In the genomic region with DNA sequence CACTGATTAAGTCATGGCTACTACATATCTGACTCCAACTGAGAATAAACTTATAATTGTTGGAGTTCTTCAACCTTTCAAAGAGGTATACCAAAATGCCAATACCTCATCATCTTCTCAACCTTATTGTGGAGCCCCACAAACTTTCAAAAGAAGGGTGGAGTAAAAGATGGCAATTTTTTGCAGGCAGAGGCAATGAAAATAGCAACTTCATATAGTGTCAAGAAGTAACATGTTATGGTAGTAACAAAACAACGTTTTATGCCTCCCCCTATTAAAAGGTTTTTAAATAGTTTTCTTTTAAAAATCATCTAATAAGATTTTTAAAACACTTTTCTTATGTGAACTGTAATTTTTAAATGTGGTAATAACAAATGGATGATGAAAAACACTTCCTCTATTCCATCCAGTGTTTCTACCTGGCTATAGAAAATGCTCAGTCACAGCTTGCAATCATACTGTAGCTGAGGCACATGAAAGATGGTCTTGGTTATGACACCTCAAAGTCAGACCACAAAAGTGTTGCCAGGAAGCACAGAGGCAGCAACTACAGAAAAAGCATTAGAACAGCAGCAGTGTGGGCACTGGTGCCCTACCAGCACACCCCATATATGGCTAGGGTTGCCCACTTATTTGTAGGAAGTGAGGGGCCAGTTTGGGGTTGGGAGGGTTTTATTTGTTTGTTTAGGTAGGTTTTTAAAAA, we compare ENCODE assay signal across 9 cellular contexts. TPM values are rescaled to one million over a fixed set of nuclear protein-coding genes. Genes with fewer than 3 reads are reported as not detected.
A peak's percentile ranks its signal among the peaks of the same experiment; 100 is the strongest.
DNase-seq lines count a peak whose midpoint lies in the region; ATAC-seq, FAIRE-seq and TF ChIP-seq lines count a peak whose summit lies in the region.
"Had no signal": no experiment of that assay in that cellular context is flagged by ENCODE, and none has a peak within 500 bp of the region (broad histone marks: within the 10 kb centered on the region; RNA-seq: fewer than 3 reads in every experiment).

No MANE protein-coding gene starts in this region.

- H3K27ac ChIP-seq in gastrocnemius medialis, result no peak overlapping the region
- H3K27ac ChIP-seq: parathyroid adenoma had no signal

- H3K9me3 ChIP-seq in gastrocnemius medialis, result no peaks in the 10 kb centered on the region

- H3K4me3 ChIP-seq in gastrocnemius medialis, result no peak overlapping the region

- no peaks in the 10 kb centered on the region for H3K36me3 ChIP-seq in gastrocnemius medialis

- peaks cover 2% of the 10 kb centered on the region for H3K36me3 Mint-ChIP-seq in activated naive CD8-positive, alpha-beta T cell treated with anti-CD3 and anti-CD28 coated beads, Interleukin-2, amount 50 U/mL, for 24 hours (ENCODE audit: low read depth)
- H3K36me3 Mint-ChIP-seq in stimulated activated effector memory CD8-positive, alpha-beta T cell treated with anti-CD3 and anti-CD28 coated beads, Interleukin-12 subunit alpha, Interleukin-12 subunit beta, amount 100 ng/mL, for 72 hours, result no peaks in the 10 kb centered on the region

- TF ChIP-seq POLR2A in gastrocnemius medialis (IDR thresholded peaks at IDR 0.05), result no peak

- no peaks in the 10 kb centered on the region for H3K9me3 Mint-ChIP-seq in activated naive CD8-positive, alpha-beta T cell treated with anti-CD3 and anti-CD28 coated beads, Interleukin-2, amount 50 U/mL, for 24 hours
- H3K9me3 Mint-ChIP-seq in stimulated activated effector memory CD8-positive, alpha-beta T cell treated with anti-CD3 and anti-CD28 coated beads, Interleukin-12 subunit alpha, Interleukin-12 subunit beta, amount 100 ng/mL, for 72 hours, result no peaks in the 10 kb centered on the region

- ATAC-seq in GM18867 (IDR thresholded peaks at IDR 0.05; ENCODE audit: unreplicated experiment) (peak; percentile 99), HG02610 (IDR thresholded peaks at IDR 0.05; ENCODE audit: unreplicated experiment) (peak; percentile 99), gastrocnemius medialis (no peak)
- ATAC-seq in activated naive CD8-positive, alpha-beta T cell treated with anti-CD3 and anti-CD28 coated beads, Interleukin-2, amount 50 U/mL, for 24 hours, result peak; percentile 99
- peak; percentile 100 for ATAC-seq in stimulated activated effector memory CD8-positive, alpha-beta T cell treated with anti-CD3 and anti-CD28 coated beads, Interleukin-12 subunit alpha, Interleukin-12 subunit beta, amount 100 ng/mL, for 72 hours

- TF ChIP-seq CTCF in gastrocnemius medialis (IDR thresholded peaks at IDR 0.05 in 4 of 5, conservative IDR thresholded peaks at IDR 0.05 in 1 of 5), result no peak

- DNase-seq in NOMO-1 (lab: John Stamatoyannopoulos, UW; ENCODE audit: unreplicated experiment in 2 of 2) (peak; percentile 58 to 86), retina (no peak), gastrocnemius medialis (no peak), frontal cortex (ENCODE audit: low spot score in 2 of 2) (no peak)
- DNase-seq in activated naive CD8-positive, alpha-beta T cell treated with anti-CD3 and anti-CD28 coated beads, Interleukin-2, amount 50 U/mL, for 24 hours, result peak; percentile 39
- DNase-seq in stimulated activated effector memory CD8-positive, alpha-beta T cell treated with anti-CD3 and anti-CD28 coated beads, Interleukin-12 subunit alpha, Interleukin-12 subunit beta, amount 100 ng/mL, for 72 hours (ENCODE audit: low spot score in 2 of 2), result peak; percentile 17 to 68

- intact Hi-C loops in gastrocnemius medialis (cut with DNase I; ENCODE audit: low total_unique reads), result loop anchor here (1.0 kb wide), 1 partner anchor 52 kb away; no protein-coding TSS in a partner anchor

- no peak for FAIRE-seq in frontal cortex (lab: Jason Lieb, UNC)

- no peaks in the 10 kb centered on the region for H3K27me3 ChIP-seq in gastrocnemius medialis

- H3K4me1 ChIP-seq in gastrocnemius medialis, result peaks cover 23 to 34% of the 10 kb centered on the region in 2 donors

- peaks cover 56% of the 10 kb centered on the region for H3K4me1 Mint-ChIP-seq in activated naive CD8-positive, alpha-beta T cell treated with anti-CD3 and anti-CD28 coated beads, Interleukin-2, amount 50 U/mL, for 24 hours
- H3K4me1 Mint-ChIP-seq in stimulated activated effector memory CD8-positive, alpha-beta T cell treated with anti-CD3 and anti-CD28 coated beads, Interleukin-12 subunit alpha, Interleukin-12 subunit beta, amount 100 ng/mL, for 72 hours, result peaks cover 55% of the 10 kb centered on the region

- H3K27ac Mint-ChIP-seq in activated naive CD8-positive, alpha-beta T cell treated with anti-CD3 and anti-CD28 coated beads, Interleukin-2, amount 50 U/mL, for 24 hours, result peak overlapping the region; percentile 61
- H3K27ac Mint-ChIP-seq in stimulated activated effector memory CD8-positive, alpha-beta T cell treated with anti-CD3 and anti-CD28 coated beads, Interleukin-12 subunit alpha, Interleukin-12 subunit beta, amount 100 ng/mL, for 72 hours, result peak overlapping the region; percentile 80

- no peaks in the 10 kb centered on the region for H3K27me3 Mint-ChIP-seq in activated naive CD8-positive, alpha-beta T cell treated with anti-CD3 and anti-CD28 coated beads, Interleukin-2, amount 50 U/mL, for 24 hours

- in situ Hi-C loops in gastrocnemius medialis (cut with MboI; ENCODE audit: low sequenced_read_pairs in 4 of 4), result no loop called here

- H3K4me3 Mint-ChIP-seq in activated naive CD8-positive, alpha-beta T cell treated with anti-CD3 and anti-CD28 coated beads, Interleukin-2, amount 50 U/mL, for 24 hours, result no peak overlapping the region
- peak overlapping the region; percentile 22 for H3K4me3 Mint-ChIP-seq in stimulated activated effector memory CD8-positive, alpha-beta T cell treated with anti-CD3 and anti-CD28 coated beads, Interleukin-12 subunit alpha, Interleukin-12 subunit beta, amount 100 ng/mL, for 72 hours

RNA-seq across cellular contexts. Expression of a gene that starts 7.0 kb away (rescaled TPM):
- total RNA-seq in gastrocnemius medialis (10 to 100 TPM; 38.0 to 65.7 (median 47.2) TPM), frontal cortex (181 TPM)

Comparison
In these comparisons a context has a peak if more than half of its experiments do, and no peak if none do; other contexts are left out.
1. ATAC-seq: peak in GM18867 (single experiment), HG02610 (single experiment), activated naive CD8-positive, alpha-beta T cell treated with anti-CD3 and anti-CD28 coated beads, Interleukin-2, amount 50 U/mL, for 24 hours (single experiment) and stimulated activated effector memory CD8-positive, alpha-beta T cell treated with anti-CD3 and anti-CD28 coated beads, Interleukin-12 subunit alpha, Interleukin-12 subunit beta, amount 100 ng/mL, for 72 hours (single experiment); none in gastrocnemius medialis (0 of 2).
2. DNase-seq: peak in NOMO-1 (2 of 2), activated naive CD8-positive, alpha-beta T cell treated with anti-CD3 and anti-CD28 coated beads, Interleukin-2, amount 50 U/mL, for 24 hours (single experiment) and stimulated activated effector memory CD8-positive, alpha-beta T cell treated with anti-CD3 and anti-CD28 coated beads, Interleukin-12 subunit alpha, Interleukin-12 subunit beta, amount 100 ng/mL, for 72 hours (2 of 2); none in retina (single experiment), gastrocnemius medialis (0 of 2) and frontal cortex (0 of 2).